ENCODE assay signal across 9 cellular contexts in the genomic region with DNA sequence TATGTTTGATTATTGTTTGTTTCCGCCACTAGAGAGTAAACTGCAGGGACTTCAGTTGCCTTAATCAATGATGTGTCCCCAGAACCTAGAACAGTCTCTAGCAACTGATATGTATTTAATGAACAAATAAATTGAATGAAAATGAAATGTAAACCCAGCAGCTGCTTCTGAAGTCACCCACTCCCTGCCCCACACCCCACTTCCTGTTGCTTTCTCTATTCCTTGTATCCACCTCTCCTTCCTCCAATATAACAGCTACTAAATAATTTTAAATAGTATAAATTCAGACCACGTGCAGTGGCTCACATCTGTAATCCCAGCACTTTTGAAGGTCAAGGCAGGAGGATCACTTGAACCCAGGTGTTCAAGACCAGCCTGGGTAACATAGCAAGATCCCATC. TPM values are rescaled to one million over a fixed set of nuclear protein-coding genes. Genes with fewer than 3 reads are reported as not detected.
A peak's percentile ranks its signal among the peaks of the same experiment; 100 is the strongest.
DNase-seq lines count a peak whose midpoint lies in the region; ATAC-seq and TF ChIP-seq lines count a peak whose summit lies in the region.
"Had no signal": no experiment of that assay in that cellular context is flagged by ENCODE, and none has a peak within 500 bp of the region (broad histone marks: within the 10 kb centered on the region; RNA-seq: fewer than 3 reads in every experiment).

No MANE protein-coding gene starts in this region.

- no peak overlapping the region for H2BK120ac ChIP-seq in mesenchymal stem cell (ENCODE audit: low read depth, low read length)

- H3K36me3 Mint-ChIP-seq in activated T-cell treated with anti-CD3 and anti-CD28 coated beads, Interleukin-2, amount 50 U/mL, for 72 hours (ENCODE audit: insufficient read depth in 2 of 2), result peaks cover 2 to 18% of the 10 kb centered on the region in 2 donors
- H3K36me3 Mint-ChIP-seq in activated naive CD8-positive, alpha-beta T cell treated with anti-CD3 and anti-CD28 coated beads, Interleukin-2, amount 50 U/mL, for 24 hours (ENCODE audit: low read depth), result peaks cover 53% of the 10 kb centered on the region

- no peak overlapping the region for H3K4ac ChIP-seq in mesenchymal stem cell (ENCODE audit: low read depth in 1 of 2, low read length in 2 of 2)

- peak overlapping the region; percentile 85 to 86 for H3K4me3 Mint-ChIP-seq in activated T-cell treated with anti-CD3 and anti-CD28 coated beads, Interleukin-2, amount 50 U/mL, for 72 hours
- peak overlapping the region; percentile 75 for H3K4me3 Mint-ChIP-seq in activated naive CD8-positive, alpha-beta T cell treated with anti-CD3 and anti-CD28 coated beads, Interleukin-2, amount 50 U/mL, for 24 hours

- no peak overlapping the region for H2BK5ac ChIP-seq in mesenchymal stem cell (ENCODE audit: low read depth, low read length, poor library complexity, severe bottlenecking)

- H3K18ac ChIP-seq in mesenchymal stem cell (ENCODE audit: low read depth in 1 of 2, low read length in 2 of 2), result peak overlapping the region in 1 of 2 experiments; percentile 30

- H3K36me3 ChIP-seq in mesenchymal stem cell (ENCODE audit: control insufficient read depth in 1 of 2, insufficient read depth in 2 of 2, low read depth in 1 of 2, low read length in 2 of 2) (peaks cover 11 to 45% of the 10 kb centered on the region in 2 experiments), thoracic aorta (no peaks in the 10 kb centered on the region), BE2C (no peaks in the 10 kb centered on the region; the same call in 1 of the 2 replicates)

- 89% methylated on average over 1 of the region's 2 CpGs for WGBS in mesenchymal stem cell

- no peak overlapping the region for H2AK5ac ChIP-seq in mesenchymal stem cell (ENCODE audit: low read length, severe bottlenecking)

- H4K91ac ChIP-seq in mesenchymal stem cell (ENCODE audit: low read length), result no peak overlapping the region

- H3K27ac ChIP-seq in mesenchymal stem cell (ENCODE audit: low read length, poor library complexity, severe bottlenecking) (peak overlapping the region; percentile 68), thoracic aorta (peak overlapping the region; percentile 76 to 97)

- H3K4me2 ChIP-seq in mesenchymal stem cell (ENCODE audit: low read length, poor library complexity, severe bottlenecking), result no peak overlapping the region

- H2BK15ac ChIP-seq in mesenchymal stem cell (ENCODE audit: low read depth, poor library complexity, severe bottlenecking), result no peak overlapping the region

- H3K23ac ChIP-seq in mesenchymal stem cell (ENCODE audit: low read length in 2 of 2), result no peak overlapping the region

- H3K9me3 Mint-ChIP-seq in activated T-cell treated with anti-CD3 and anti-CD28 coated beads, Interleukin-2, amount 50 U/mL, for 72 hours, result no peaks in the 10 kb centered on the region
- no peaks in the 10 kb centered on the region for H3K9me3 Mint-ChIP-seq in activated naive CD8-positive, alpha-beta T cell treated with anti-CD3 and anti-CD28 coated beads, Interleukin-2, amount 50 U/mL, for 24 hours

- H2AFZ ChIP-seq in mesenchymal stem cell (ENCODE audit: low read depth, low read length), result no peak overlapping the region

- no peaks in the 10 kb centered on the region for H3K27me3 ChIP-seq in mesenchymal stem cell (ENCODE audit: control insufficient read depth in 1 of 2, insufficient read depth in 1 of 2, low read length in 2 of 2)
- H3K27me3 ChIP-seq in thoracic aorta (replicated peaks; ENCODE audit: insufficient read depth), result no peaks in the 10 kb centered on the region
- no peaks in the 10 kb centered on the region for H3K27me3 ChIP-seq in BE2C

- no peak for DNase-seq in activated T-cell treated with anti-CD3 and anti-CD28 coated beads, Interleukin-2, amount 50 U/mL, for 72 hours
- DNase-seq in activated T-cell treated with anti-CD3 and anti-CD28 coated beads for 4 hours, result no peak
- DNase-seq in activated naive CD8-positive, alpha-beta T cell treated with anti-CD3 and anti-CD28 coated beads, Interleukin-2, amount 50 U/mL, for 24 hours, result no peak
- DNase-seq in mesenchymal stem cell, result no peak
- no peak for DNase-seq in thoracic aorta (ENCODE audit: low spot score)
- DNase-seq in BE2C, result no peak
- no peak for DNase-seq in NCI-H2196 (lab: John Stamatoyannopoulos, UW; ENCODE audit: unreplicated experiment)
- no peak for DNase-seq in GM13976 (ENCODE audit: low spot score)
- DNase-seq: NCI-H1105 treated with DMSO at 0.1 percent for 48 hours had no signal

- no peak overlapping the region for H3K9ac ChIP-seq in mesenchymal stem cell (ENCODE audit: low read length)

- H4K8ac ChIP-seq in mesenchymal stem cell (ENCODE audit: low read length), result no peak overlapping the region

- no peaks in the 10 kb centered on the region for H3K79me1 ChIP-seq in mesenchymal stem cell (replicated peaks; ENCODE audit: low read length, poor library complexity, severe bottlenecking)

- no peak for TF ChIP-seq CTCF in thoracic aorta (IDR thresholded peaks at IDR 0.05)
- no peak for TF ChIP-seq CTCF in BE2C (IDR thresholded peaks at IDR 0.05; ENCODE audit: low read depth, low read length)
- no peak for TF ChIP-seq CTCF in GM13976 (IDR thresholded peaks at IDR 0.05; ENCODE audit: borderline replicate concordance, control extremely low read depth, extremely low read depth, insufficient read depth, missing control alignments)

- H3K4me1 ChIP-seq in mesenchymal stem cell (ENCODE audit: control insufficient read depth, insufficient read depth, low read depth, low read length) (peaks cover 58% of the 10 kb centered on the region), thoracic aorta (ENCODE audit: control insufficient read depth in 1 of 2, low read depth in 2 of 2) (peaks cover 98 to 99% of the 10 kb centered on the region in 2 donors), BE2C (peaks cover 29% of the 10 kb centered on the region)

- H2BK12ac ChIP-seq in mesenchymal stem cell (ENCODE audit: low read length in 2 of 2), result no peak overlapping the region

- no peaks in the 10 kb centered on the region for H3K27me3 Mint-ChIP-seq in activated T-cell treated with anti-CD3 and anti-CD28 coated beads, Interleukin-2, amount 50 U/mL, for 72 hours (ENCODE audit: low read depth)
- no peaks in the 10 kb centered on the region for H3K27me3 Mint-ChIP-seq in activated naive CD8-positive, alpha-beta T cell treated with anti-CD3 and anti-CD28 coated beads, Interleukin-2, amount 50 U/mL, for 24 hours

- peaks cover 98% of the 10 kb centered on the region for H3K4me1 Mint-ChIP-seq in activated T-cell treated with anti-CD3 and anti-CD28 coated beads, Interleukin-2, amount 50 U/mL, for 72 hours (ENCODE audit: low read depth)
- H3K4me1 Mint-ChIP-seq in activated naive CD8-positive, alpha-beta T cell treated with anti-CD3 and anti-CD28 coated beads, Interleukin-2, amount 50 U/mL, for 24 hours, result peaks cover 96% of the 10 kb centered on the region

- in situ Hi-C loops in GM13976 (cut with MboI; ENCODE audit: low sequenced_read_pairs, unreplicated experiment), result no loop called here

- H3K9me3 ChIP-seq in mesenchymal stem cell (ENCODE audit: control insufficient read depth, low read length), result no peaks in the 10 kb centered on the region
- H3K9me3 ChIP-seq in thoracic aorta, result no peaks in the 10 kb centered on the region
- H3K9me3 ChIP-seq in BE2C, result no peaks in the 10 kb centered on the region

- no peak overlapping the region for H3K14ac ChIP-seq in mesenchymal stem cell (ENCODE audit: low read length in 2 of 2)

- peak overlapping the region; percentile 94 for H3K27ac Mint-ChIP-seq in activated T-cell treated with anti-CD3 and anti-CD28 coated beads, Interleukin-2, amount 50 U/mL, for 72 hours
- H3K27ac Mint-ChIP-seq in activated naive CD8-positive, alpha-beta T cell treated with anti-CD3 and anti-CD28 coated beads, Interleukin-2, amount 50 U/mL, for 24 hours, result peak overlapping the region; percentile 96

- H3K4me3 ChIP-seq in mesenchymal stem cell (ENCODE audit: insufficient read depth in 1 of 2, low read depth in 1 of 2, low read length in 2 of 2) (no peak overlapping the region), thoracic aorta (peak overlapping the region; percentile 60), BE2C (ENCODE audit: low read depth, low read length) (no peak overlapping the region)

- no peak for ATAC-seq in activated T-cell treated with anti-CD3 and anti-CD28 coated beads, Interleukin-2, amount 50 U/mL, for 72 hours (replicated peaks in 1 of 2)
- no peak for ATAC-seq in activated naive CD8-positive, alpha-beta T cell treated with anti-CD3 and anti-CD28 coated beads, Interleukin-2, amount 50 U/mL, for 24 hours
- ATAC-seq in thoracic aorta (ENCODE audit: insufficient number of reproducible peaks, low FRiP score, low read depth), result no peak

RNA-seq across cellular contexts. Expression of a gene that starts 15.8 kb away (rescaled TPM):
- total RNA-seq in activated T-cell treated with anti-CD3 and anti-CD28 coated beads, Interleukin-2, amount 50 U/mL, for 72 hours, result 100 to 1,000 TPM; 529 to 662 TPM
- 369 TPM for polyA plus RNA-seq in mesenchymal stem cell (2013, experiment 1 of 2)
- 336 TPM for polyA plus RNA-seq in mesenchymal stem cell (2013, experiment 2 of 2)
- total RNA-seq in thoracic aorta, result 1,000 to 10,000 TPM; 1,447 to 1,631 TPM
- 101 TPM for polyA plus RNA-seq in BE2C (2012; ENCODE audit: insufficient read depth, insufficient read length, low read depth)
